In the genomic region with DNA sequence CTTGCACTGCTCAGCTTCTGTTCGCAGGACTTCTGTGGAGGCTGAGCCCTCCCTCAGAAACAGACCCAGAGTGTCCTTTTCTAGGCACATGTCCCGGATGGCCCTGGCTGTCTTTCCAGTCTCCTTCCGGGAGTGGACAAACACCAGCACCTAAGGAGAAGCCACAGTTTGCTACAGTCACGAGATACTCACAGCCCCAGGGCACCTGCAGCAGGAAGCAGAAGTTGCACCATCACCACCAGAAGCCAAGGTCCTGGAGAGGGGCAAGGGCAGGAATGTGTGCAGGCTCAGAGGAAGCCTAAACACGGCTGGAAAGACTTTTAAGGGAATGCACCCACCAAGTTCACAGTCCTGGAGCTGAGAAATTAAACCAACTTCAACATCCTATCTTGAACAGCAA, we compare ENCODE assay signal across 1 cellular context.
TF ChIP-seq lines count a peak whose summit lies in the region.

No MANE protein-coding gene starts in this region.

TF ChIP-seq in GM12878, 131 proteins besides CTCF, POLR2A, EP300 and RAD21:
- TF ChIP-seq EED (IDR thresholded peaks at IDR 0.05; ENCODE audit: low read depth), result no peak
- TF ChIP-seq ZNF217 (IDR thresholded peaks at IDR 0.05), result no peak
- TF ChIP-seq, protein P1, sequence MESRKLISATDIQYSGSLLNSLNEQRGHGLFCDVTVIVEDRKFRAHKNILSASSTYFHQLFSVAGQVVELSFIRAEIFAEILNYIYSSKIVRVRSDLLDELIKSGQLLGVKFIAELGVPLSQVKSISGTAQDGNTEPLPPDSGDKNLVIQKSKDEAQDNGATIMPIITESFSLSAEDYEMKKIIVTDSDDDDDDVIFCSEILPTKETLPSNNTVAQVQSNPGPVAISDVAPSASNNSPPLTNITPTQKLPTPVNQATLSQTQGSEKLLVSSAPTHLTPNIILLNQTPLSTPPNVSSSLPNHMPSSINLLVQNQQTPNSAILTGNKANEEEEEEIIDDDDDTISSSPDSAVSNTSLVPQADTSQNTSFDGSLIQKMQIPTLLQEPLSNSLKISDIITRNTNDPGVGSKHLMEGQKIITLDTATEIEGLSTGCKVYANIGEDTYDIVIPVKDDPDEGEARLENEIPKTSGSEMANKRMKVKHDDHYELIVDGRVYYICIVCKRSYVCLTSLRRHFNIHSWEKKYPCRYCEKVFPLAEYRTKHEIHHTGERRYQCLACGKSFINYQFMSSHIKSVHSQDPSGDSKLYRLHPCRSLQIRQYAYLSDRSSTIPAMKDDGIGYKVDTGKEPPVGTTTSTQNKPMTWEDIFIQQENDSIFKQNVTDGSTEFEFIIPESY (IDR thresholded peaks at IDR 0.05), result no peak
TF ChIP-seq in GM12878: peak in this region for 0.
